Comparison of ENCODE assay signal across 25 cellular contexts in genomic region chr10:29993319-29993876, GRCh38.
A peak's percentile ranks its signal among the peaks of the same experiment; 100 is the strongest.
DNase-seq lines count a peak whose midpoint lies in the region; ATAC-seq and TF ChIP-seq lines count a peak whose summit lies in the region.
"Had no signal": no experiment of that assay in that cellular context is flagged by ENCODE, and none has a peak within 500 bp of the region (broad histone marks: within the 10 kb centered on the region; RNA-seq: fewer than 3 reads in every experiment).

No MANE protein-coding gene starts in this region.

- ATAC-seq in left cardiac atrium (peak; percentile 14 to 39), heart left ventricle (no peak), GM18861 (IDR thresholded peaks at IDR 0.05; ENCODE audit: unreplicated experiment) (no peak)

- H3K27ac ChIP-seq in heart left ventricle: peak overlapping the region in 1 of 12 donors; percentile 55
- H3K27ac ChIP-seq: ascending aorta, spleen, WERI-Rb-1 had no signal

- peak overlapping the region; percentile 74 for H3K27ac Mint-ChIP-seq in progenitor cell of endocrine pancreas
- H3K27ac Mint-ChIP-seq: activated naive CD8-positive, alpha-beta T cell treated with anti-CD3 and anti-CD28 coated beads for 36 hours; CD4-positive, alpha-beta T cell; memory B cell had no signal

- H3K27me3 Mint-ChIP-seq in progenitor cell of endocrine pancreas: peaks cover 12% of the 10 kb centered on the region

- no peaks in the 10 kb centered on the region for H3K36me3 ChIP-seq in heart left ventricle
- H3K36me3 ChIP-seq: ascending aorta, spleen, WERI-Rb-1 had no signal

- H3K4me1 Mint-ChIP-seq in progenitor cell of endocrine pancreas (ENCODE audit: low read depth): peaks cover 8% of the 10 kb centered on the region
- H3K4me1 Mint-ChIP-seq: activated naive CD8-positive, alpha-beta T cell treated with anti-CD3 and anti-CD28 coated beads for 36 hours; memory B cell had no signal

- H3K4me1 ChIP-seq in heart left ventricle: no peaks in the 10 kb centered on the region
- H3K4me1 ChIP-seq: spleen had no signal

- H3K36me3 Mint-ChIP-seq in progenitor cell of endocrine pancreas (ENCODE audit: insufficient read depth): no peaks in the 10 kb centered on the region
- H3K36me3 Mint-ChIP-seq: activated naive CD8-positive, alpha-beta T cell treated with anti-CD3 and anti-CD28 coated beads for 36 hours; memory B cell had no signal

- H3K9me3 ChIP-seq in heart left ventricle: no peaks in the 10 kb centered on the region
- H3K9me3 ChIP-seq: ascending aorta, spleen had no signal

- H3K4me3 Mint-ChIP-seq in progenitor cell of endocrine pancreas (ENCODE audit: low read depth): no peak overlapping the region
- H3K4me3 Mint-ChIP-seq: activated naive CD8-positive, alpha-beta T cell treated with anti-CD3 and anti-CD28 coated beads for 36 hours; CD4-positive, alpha-beta T cell; memory B cell had no signal

- H3K4me3 ChIP-seq in heart left ventricle: no peak overlapping the region
- H3K4me3 ChIP-seq: ascending aorta, spleen had no signal

- no peak for TF ChIP-seq POLR2A in heart left ventricle (IDR thresholded peaks at IDR 0.05)

- intact Hi-C loops in left cardiac atrium (cut with DNase I) (no loop called here), heart left ventricle (cut with DNase I) (loop anchor here in 3 of 10 donors (10.0 kb wide), 3 partner anchors 361 to 601 kb away; no protein-coding TSS in a partner anchor)

- peaks cover 3% of the 10 kb centered on the region for H3K9me3 Mint-ChIP-seq in progenitor cell of endocrine pancreas (ENCODE audit: low read depth)
- H3K9me3 Mint-ChIP-seq: activated naive CD8-positive, alpha-beta T cell treated with anti-CD3 and anti-CD28 coated beads for 36 hours; CD4-positive, alpha-beta T cell; memory B cell had no signal

- peaks cover 0 to 4% (median 0%) of the 10 kb centered on the region in 9 donors for H3K27me3 ChIP-seq in heart left ventricle
- H3K27me3 ChIP-seq: ascending aorta had no signal

- DNase-seq in left cardiac atrium: no peak
- DNase-seq in heart left ventricle: no peak
- DNase-seq in left kidney (ENCODE audit: low read depth, low spot score): peak; percentile 93
- no peak for DNase-seq in progenitor cell of endocrine pancreas (ENCODE audit: low spot score, unreplicated experiment)
- DNase-seq in NCI-H345 treated with DMSO at 0.1 percent for 48 hours (lab: John Stamatoyannopoulos, UW; ENCODE audit: unreplicated experiment): no peak
- DNase-seq in GM19238 (ENCODE audit: insufficient read length, low spot score): no peak
- DNase-seq in NCI-H2107 treated with DMSO at 0.1 percent for 48 hours (lab: John Stamatoyannopoulos, UW; ENCODE audit: unreplicated experiment): no peak
- DNase-seq: activated CD4-positive, alpha-beta T cell treated with anti-CD3 and anti-CD28 coated beads for 48 hours; activated CD8-positive, alpha-beta memory T cell treated with anti-CD3 and anti-CD28 coated beads for 24 hours; activated effector memory CD4-positive, alpha-beta T cell treated with anti-CD3 and anti-CD28 coated beads, Interleukin-2, amount 50 U/mL, for 16 hours; activated naive CD8-positive, alpha-beta T cell treated with anti-CD3 and anti-CD28 coated beads for 36 hours; activated T-cell treated with anti-CD3 and anti-CD28 coated beads, Interleukin-2, amount 50 U/mL, for 1 hour; CD4-positive, alpha-beta T cell; central memory CD4-positive, alpha-beta T cell; DMS 273 treated with DMSO at 0.1 percent for 48 hours; NCI-H1694; NCI-H526; SHP77 treated with DMSO at 0.1 percent for 48 hours; spleen; stimulated activated CD4-positive, alpha-beta T cell treated with anti-CD3 and anti-CD28 coated beads, Interleukin-4, amount 100 ng/mL, for 1 hour; T-helper 9 cell; WERI-Rb-1 had no signal

- no peak for TF ChIP-seq CTCF in heart left ventricle (IDR thresholded peaks at IDR 0.05)
- TF ChIP-seq CTCF in progenitor cell of endocrine pancreas (IDR thresholded peaks at IDR 0.05; ENCODE audit: unreplicated experiment): no peak

- WGBS in heart left ventricle, 4 donors: 61 to 77% (median 72%) methylated on average over 11 to 17 of the region's 17 CpGs

Comparison
In these comparisons a context has a peak if more than half of its experiments do, and no peak if none do; other contexts are left out.
1. ATAC-seq: peak in left cardiac atrium (2 of 2); none in heart left ventricle (0 of 4) and GM18861 (single experiment).